35 cellular contexts compared by ENCODE assay signal in genomic region chr12:70925542-70925941, GRCh38.
"Had no signal": no experiment of that assay in that cellular context is flagged by ENCODE, and none has a peak within 500 bp of the region (broad histone marks: within the 10 kb centered on the region; RNA-seq: fewer than 3 reads in every experiment).

No MANE protein-coding gene starts in this region.

- H3K36me3 ChIP-seq: MG63 had no signal

- H3K9ac ChIP-seq: KMS-11 had no signal

- H3K27me3 ChIP-seq: MG63 had no signal

- H3K9me3 ChIP-seq: MG63 had no signal

- DNase-seq: Karpas-422, Kasumi-1, KBM-7, KG1, MG63, MM.1S, MV-4-11, NCI-H1048, NCI-H1092, NCI-H1092 treated with DMSO at 0.1 percent for 48 hours, NCI-H1105, NCI-H1105 treated with DMSO at 0.1 percent for 48 hours, NCI-H1417 treated with DMSO at 0.1 percent for 48 hours, NCI-H1436, NCI-H1436 treated with DMSO at 0.1 percent for 48 hours, NCI-H146, NCI-H1694, NCI-H1694 treated with DMSO at 0.1 percent for 48 hours, NCI-H187, NCI-H187 treated with DMSO at 0.1 percent for 48 hours, NCI-H1930, NCI-H2029, NCI-H2029 treated with DMSO at 0.1 percent for 48 hours, NCI-H2081, NCI-H2081 treated with DMSO at 0.1 percent for 48 hours, NCI-H2107, NCI-H2171, NCI-H2171 treated with DMSO at 0.1 percent for 48 hours, NCI-H2227 treated with DMSO at 0.1 percent for 48 hours, NCI-H226, NCI-H345, NCI-H446, NCI-H446 treated with DMSO at 0.1 percent for 48 hours, NCI-H510A had no signal

- H3K4me2 ChIP-seq: KMS-11 had no signal

- H3K4me3 ChIP-seq: MG63 had no signal

- H3K27ac ChIP-seq: KMS-11 had no signal
